24 cellular contexts compared by ENCODE assay signal in genomic region chr19:1758231-1758577, GRCh38. TPM values are rescaled to one million over a fixed set of nuclear protein-coding genes. Genes with fewer than 3 reads are reported as not detected.
"Had no signal": no experiment of that assay in that cellular context is flagged by ENCODE, and none has a peak within 500 bp of the region (broad histone marks: within the 10 kb centered on the region; RNA-seq: fewer than 3 reads in every experiment).

No MANE protein-coding gene starts in this region.

- H3K9me3 Mint-ChIP-seq: activated CD4-positive, alpha-beta T cell treated with anti-CD3 and anti-CD28 coated beads, Interleukin-2, amount 10 ng/mL, durations not matched to agents 24 days and 14 days; activated T-cell treated with anti-CD3 and anti-CD28 coated beads, Interleukin-2, amount 50 U/mL, for 24 hours had no signal

- H3K27ac ChIP-seq: ascending aorta, lower lobe of right lung, pancreas, upper lobe of right lung had no signal

- H3K4me2 ChIP-seq: smooth muscle cell had no signal

- H3K27ac Mint-ChIP-seq: activated CD4-positive, alpha-beta T cell treated with anti-CD3 and anti-CD28 coated beads, Interleukin-2, amount 10 ng/mL, durations not matched to agents 24 days and 14 days; activated CD8-positive, alpha-beta T cell treated with anti-CD3 and anti-CD28 coated beads, Interleukin-2, amount 10 ng/mL, durations not matched to agents 7 days and 5 days; activated T-cell treated with anti-CD3 and anti-CD28 coated beads, Interleukin-2, amount 50 U/mL, for 24 hours had no signal

- DNase-seq: activated CD4-positive, alpha-beta T cell treated with anti-CD3 and anti-CD28 coated beads, Interleukin-2, amount 10 ng/mL, durations not matched to agents 24 days and 14 days; activated CD4-positive, CD25-positive, alpha-beta regulatory T cell; activated CD8-positive, alpha-beta T cell treated with anti-CD3 and anti-CD28 coated beads, Interleukin-2, amount 10 ng/mL, durations not matched to agents 7 days and 5 days; activated effector memory CD4-positive, alpha-beta T cell treated with anti-CD3 and anti-CD28 coated beads, Interleukin-2, amount 50 U/mL, for 16 hours; activated naive CD4-positive, alpha-beta T cell treated with anti-CD3 and anti-CD28 coated beads, Interleukin-2, amount 50 U/mL, for 16 hours; activated T-cell treated with anti-CD3 and anti-CD28 coated beads, Interleukin-2, amount 50 U/mL, for 24 hours; cerebellar nuclear complex; cortex of kidney; erythroblast; foreskin melanocyte; hypothalamus; islet precursor cell; left colon; lower lobe of right lung; midbrain; stimulated activated CD4-positive, alpha-beta T cell treated with anti-CD3 and anti-CD28 coated beads, Interleukin-4, amount 100 ng/mL, for 4 hours; stimulated activated naive CD4-positive, alpha-beta T cell; upper lobe of right lung had no signal

- H3K36me3 ChIP-seq: ascending aorta, lower lobe of right lung, pancreas, upper lobe of right lung had no signal

- H3K4me1 ChIP-seq: ascending aorta, pancreas, upper lobe of right lung had no signal

- H3K4me3 ChIP-seq: ascending aorta, lower lobe of right lung, pancreas, smooth muscle cell, upper lobe of right lung had no signal

- ATAC-seq: activated CD8-positive, alpha-beta T cell treated with anti-CD3 and anti-CD28 coated beads, Interleukin-2, amount 10 ng/mL, durations not matched to agents 7 days and 5 days; left colon; lower lobe of right lung; pancreas; sciatic nerve; upper lobe of right lung had no signal

- H3K4me3 Mint-ChIP-seq: activated CD4-positive, alpha-beta T cell treated with anti-CD3 and anti-CD28 coated beads, Interleukin-2, amount 10 ng/mL, durations not matched to agents 24 days and 14 days; activated CD8-positive, alpha-beta T cell treated with anti-CD3 and anti-CD28 coated beads, Interleukin-2, amount 10 ng/mL, durations not matched to agents 7 days and 5 days; activated T-cell treated with anti-CD3 and anti-CD28 coated beads, Interleukin-2, amount 50 U/mL, for 24 hours had no signal

- FAIRE-seq: endometrium, pancreas had no signal

- H3K9me3 ChIP-seq: ascending aorta, lower lobe of right lung, pancreas, upper lobe of right lung had no signal

RNA-seq across cellular contexts. Expression of gene ONECUT3, which starts 4.9 kb away (rescaled TPM):
- total RNA-seq: activated CD4-positive, alpha-beta T cell treated with anti-CD3 and anti-CD28 coated beads, Interleukin-2, amount 10 ng/mL, durations not matched to agents 24 days and 14 days; activated CD8-positive, alpha-beta T cell treated with anti-CD3 and anti-CD28 coated beads, Interleukin-2, amount 10 ng/mL, durations not matched to agents 7 days and 5 days; ascending aorta; left colon; lower lobe of right lung; sciatic nerve; smooth muscle cell; upper lobe of right lung had no signal
- polyA plus RNA-seq: adipose tissue, pancreas, smooth muscle cell had no signal
